Comparison of ENCODE assay signal across 17 cellular contexts in the genomic region with DNA sequence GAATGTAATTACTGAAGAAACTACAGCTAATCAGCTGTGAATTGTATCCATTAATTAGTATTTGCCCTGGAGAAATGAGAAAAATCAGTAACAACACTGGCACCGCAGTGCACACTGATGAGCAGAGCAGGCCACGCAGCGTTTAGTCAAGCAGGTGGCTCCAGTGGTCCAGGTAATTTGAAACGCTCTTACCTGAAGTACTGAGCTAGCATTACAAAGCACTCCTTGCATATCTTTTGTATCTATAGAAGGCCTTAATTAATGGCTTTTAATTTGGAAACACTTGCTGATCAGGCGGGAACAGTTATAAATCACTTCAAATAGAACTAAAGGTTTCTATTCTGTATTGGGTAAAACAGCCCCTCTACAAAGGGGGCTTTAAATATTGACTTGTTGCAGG.
A peak's percentile ranks its signal among the peaks of the same experiment; 100 is the strongest.
DNase-seq lines count a peak whose midpoint lies in the region; ATAC-seq and TF ChIP-seq lines count a peak whose summit lies in the region.
"Had no signal": no experiment of that assay in that cellular context is flagged by ENCODE, and none has a peak within 500 bp of the region (broad histone marks: within the 10 kb centered on the region; RNA-seq: fewer than 3 reads in every experiment).

No MANE protein-coding gene starts in this region.

- peak overlapping the region; percentile 35 for H3K27ac Mint-ChIP-seq in progenitor cell of endocrine pancreas
- H3K27ac Mint-ChIP-seq: B cell; naive thymus-derived CD4-positive, alpha-beta T cell; T-helper 17 cell had no signal

- TF ChIP-seq CTCF in progenitor cell of endocrine pancreas (IDR thresholded peaks at IDR 0.05; ENCODE audit: unreplicated experiment) = no peak

- peaks cover 21% of the 10 kb centered on the region for H3K36me3 Mint-ChIP-seq in progenitor cell of endocrine pancreas (ENCODE audit: insufficient read depth)
- H3K36me3 Mint-ChIP-seq: naive thymus-derived CD4-positive, alpha-beta T cell had no signal

- H3K4me3 Mint-ChIP-seq in progenitor cell of endocrine pancreas (ENCODE audit: low read depth) = no peak overlapping the region
- H3K4me3 Mint-ChIP-seq: B cell; naive thymus-derived CD4-positive, alpha-beta T cell; T-helper 17 cell had no signal

- peak; percentile 13 for DNase-seq in NCI-H2196 (lab: John Stamatoyannopoulos, UW; ENCODE audit: unreplicated experiment)
- no peak for DNase-seq in NCI-H2196 treated with DMSO at 0.1 percent for 48 hours (lab: John Stamatoyannopoulos, UW; ENCODE audit: unreplicated experiment)
- peak; percentile 56 for DNase-seq in NCI-H2029 (lab: John Stamatoyannopoulos, UW)
- DNase-seq in NCI-H748 (lab: John Stamatoyannopoulos, UW; ENCODE audit: unreplicated experiment) = peak; percentile 95
- DNase-seq in progenitor cell of endocrine pancreas (ENCODE audit: low spot score, unreplicated experiment) = no peak
- no peak for DNase-seq in SIG-M5 treated with dmso at 0.1 percent for 504 hours (lab: John Stamatoyannopoulos, UW; ENCODE audit: unreplicated experiment)
- DNase-seq: activated gamma-delta T cell; KG1; left colon; naive thymus-derived CD4-positive, alpha-beta T cell; right cardiac atrium; T-helper 17 cell; WERI-Rb-1 had no signal

- no peak for ATAC-seq in HG03280 (IDR thresholded peaks at IDR 0.05; ENCODE audit: unreplicated experiment)
- no peak for ATAC-seq in GM19455 (IDR thresholded peaks at IDR 0.05; ENCODE audit: unreplicated experiment)
- ATAC-seq: naive thymus-derived CD4-positive, alpha-beta T cell; Panc1; right cardiac atrium; T-helper 17 cell had no signal

- peaks cover 25% of the 10 kb centered on the region for H3K4me1 Mint-ChIP-seq in progenitor cell of endocrine pancreas (ENCODE audit: low read depth)
- H3K4me1 Mint-ChIP-seq: B cell; naive thymus-derived CD4-positive, alpha-beta T cell; T-helper 17 cell had no signal

- peaks cover 6% of the 10 kb centered on the region for H3K9me3 Mint-ChIP-seq in progenitor cell of endocrine pancreas (ENCODE audit: low read depth)

- H3K27me3 Mint-ChIP-seq in progenitor cell of endocrine pancreas = no peaks in the 10 kb centered on the region
- H3K27me3 Mint-ChIP-seq: B cell, T-helper 17 cell had no signal

Comparison
In these comparisons a context has a peak if more than half of its experiments do, and no peak if none do; other contexts are left out.
1. DNase-seq: peak in NCI-H2196 (single experiment), NCI-H2029 (single experiment) and NCI-H748 (single experiment); none in NCI-H2196 treated with DMSO at 0.1 percent for 48 hours (single experiment), progenitor cell of endocrine pancreas (single experiment) and SIG-M5 treated with dmso at 0.1 percent for 504 hours (single experiment).